ENCODE assay signal across 21 cellular contexts in the genomic region with DNA sequence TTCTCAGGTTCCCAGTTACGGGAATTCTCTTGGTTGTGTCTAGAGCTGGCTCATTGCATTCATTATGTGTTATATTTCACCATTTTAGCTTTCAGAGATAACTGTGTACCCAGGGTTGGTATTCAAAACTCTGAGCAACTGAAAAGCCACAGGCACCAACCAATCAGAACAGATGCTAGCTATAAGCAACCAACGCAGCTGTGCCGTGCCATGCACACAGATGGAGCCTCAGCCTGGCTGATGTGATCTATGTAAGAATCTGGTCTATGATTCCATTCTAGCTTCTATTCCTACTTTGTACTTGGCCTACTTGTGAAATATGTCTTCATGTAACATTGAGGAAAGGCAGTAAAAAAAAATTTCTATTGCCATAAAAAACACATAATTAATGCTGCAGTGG.
DNase-seq lines count a peak whose midpoint lies in the region; ATAC-seq lines count a peak whose summit lies in the region.
"Had no signal": no experiment of that assay in that cellular context is flagged by ENCODE, and none has a peak within 500 bp of the region (broad histone marks: within the 10 kb centered on the region; RNA-seq: fewer than 3 reads in every experiment).

No MANE protein-coding gene starts in this region.

- DNase-seq in T-helper 1 cell (no peak), NAMALWA (ENCODE audit: low spot score) (peak; percentile 24), occipital lobe (lab: John Stamatoyannopoulos, UW) (peak; percentile 9), ACHN (no peak)
- no peak for DNase-seq in activated T-helper 1 cell treated with anti-CD3 and anti-CD28 coated beads, Interleukin-12 subunit alpha, Interleukin-12 subunit beta, Interleukin-2, Interleukin-4 antibody, amounts not matched to agents 30 ng/mL and 10 ng/mL and 1 ng/mL, durations not matched to agents 14 hours and 24 hours and 36 hours (ENCODE audit: low spot score)
- DNase-seq in effector CD8-positive, alpha-beta T cell (lab: John Stamatoyannopoulos, UW): no peak
- DNase-seq: activated CD8-positive, alpha-beta memory T cell treated with anti-CD3 and anti-CD28 coated beads, Interleukin-2, amount 50 U/mL, for 48 hours; brain microvascular endothelial cell; CD8-positive, alpha-beta memory T cell; cortex of kidney; foreskin fibroblast; kidney; NCI-H187; NCI-H446 treated with DMSO at 0.1 percent for 48 hours; SHP77; stimulated activated naive B cell treated with anti-CD40 and anti-IgM and Interleukin-4, amounts not matched to agents 10 μg/mL and 1 μg/mL and 100 μg/mL, for 72 hours; transverse colon had no signal

- no peak for ATAC-seq in HG02763 (IDR thresholded peaks at IDR 0.05; ENCODE audit: unreplicated experiment)

- H3K27me3 Mint-ChIP-seq in T-helper 1 cell treated with Interleukin-12 subunit alpha and Interleukin-12 subunit beta and Interleukin-4 antibody, amounts not matched to agents 30 μg/mL and 1 μg/mL, for 36 hours (ENCODE audit: low read depth): no peaks in the 10 kb centered on the region
- H3K27me3 Mint-ChIP-seq in activated T-helper 1 cell treated with anti-CD3 and anti-CD28 coated beads, Interleukin-12 subunit alpha, Interleukin-12 subunit beta, Interleukin-2, Interleukin-4 antibody, amounts not matched to agents 30 ng/mL and 10 ng/mL and 1 ng/mL, durations not matched to agents 14 hours and 24 hours and 36 hours (ENCODE audit: insufficient read depth): peaks cover 2% of the 10 kb centered on the region
- H3K27me3 Mint-ChIP-seq: activated naive CD4-positive, alpha-beta T cell treated with anti-CD3 and anti-CD28 coated beads, Interleukin-2, amount 50 U/mL, for 24 hours; IgD-negative memory B cell; stimulated activated naive B cell treated with anti-CD40 and anti-IgM and Interleukin-4, amounts not matched to agents 10 μg/mL and 1 μg/mL and 100 μg/mL, for 72 hours had no signal

- H3K4me1 Mint-ChIP-seq in T-helper 1 cell treated with Interleukin-12 subunit alpha and Interleukin-12 subunit beta and Interleukin-4 antibody, amounts not matched to agents 30 μg/mL and 1 μg/mL, for 36 hours (ENCODE audit: low read depth): peaks cover 53% of the 10 kb centered on the region
- peaks cover 58% of the 10 kb centered on the region for H3K4me1 Mint-ChIP-seq in activated T-helper 1 cell treated with anti-CD3 and anti-CD28 coated beads, Interleukin-12 subunit alpha, Interleukin-12 subunit beta, Interleukin-2, Interleukin-4 antibody, amounts not matched to agents 30 ng/mL and 10 ng/mL and 1 ng/mL, durations not matched to agents 14 hours and 24 hours and 36 hours (ENCODE audit: low read depth)

- peaks cover 3% of the 10 kb centered on the region for H3K9me3 Mint-ChIP-seq in T-helper 1 cell treated with Interleukin-12 subunit alpha and Interleukin-12 subunit beta and Interleukin-4 antibody, amounts not matched to agents 30 μg/mL and 1 μg/mL, for 36 hours
- no peaks in the 10 kb centered on the region for H3K9me3 Mint-ChIP-seq in activated T-helper 1 cell treated with anti-CD3 and anti-CD28 coated beads, Interleukin-12 subunit alpha, Interleukin-12 subunit beta, Interleukin-2, Interleukin-4 antibody, amounts not matched to agents 30 ng/mL and 10 ng/mL and 1 ng/mL, durations not matched to agents 14 hours and 24 hours and 36 hours
- H3K9me3 Mint-ChIP-seq: activated naive CD4-positive, alpha-beta T cell treated with anti-CD3 and anti-CD28 coated beads, Interleukin-2, amount 50 U/mL, for 24 hours; CD8-positive, alpha-beta memory T cell; IgD-negative memory B cell; stimulated activated naive B cell treated with anti-CD40 and anti-IgM and Interleukin-4, amounts not matched to agents 10 μg/mL and 1 μg/mL and 100 μg/mL, for 72 hours had no signal

- in situ Hi-C loops in ACHN (cut with HindIII; ENCODE audit: low pct_ligation_motif_present, low pct_unique_long_range_greater_than_20kb, low sequenced_read_pairs): no loop called here

- peak overlapping the region; percentile 89 for H3K27ac Mint-ChIP-seq in T-helper 1 cell treated with Interleukin-12 subunit alpha and Interleukin-12 subunit beta and Interleukin-4 antibody, amounts not matched to agents 30 μg/mL and 1 μg/mL, for 36 hours
- H3K27ac Mint-ChIP-seq in activated T-helper 1 cell treated with anti-CD3 and anti-CD28 coated beads, Interleukin-12 subunit alpha, Interleukin-12 subunit beta, Interleukin-2, Interleukin-4 antibody, amounts not matched to agents 30 ng/mL and 10 ng/mL and 1 ng/mL, durations not matched to agents 14 hours and 24 hours and 36 hours: peak overlapping the region; percentile 74
- H3K27ac Mint-ChIP-seq: stimulated activated naive B cell treated with anti-CD40 and anti-IgM and Interleukin-4, amounts not matched to agents 10 μg/mL and 1 μg/mL and 100 μg/mL, for 72 hours had no signal

- intact Hi-C loops in activated T-helper 1 cell treated with anti-CD3 and anti-CD28 coated beads, Interleukin-12 subunit alpha, Interleukin-12 subunit beta, Interleukin-2, Interleukin-4 antibody, amounts not matched to agents 30 ng/mL and 10 ng/mL and 1 ng/mL, durations not matched to agents 14 hours and 24 hours and 36 hours (cut with micrococcal nuclease): loop anchor here (2.0 to 5.0 kb wide), 3 partner anchors 36 to 553 kb away; a partner anchor contains a TSS

- H3K36me3 Mint-ChIP-seq in T-helper 1 cell treated with Interleukin-12 subunit alpha and Interleukin-12 subunit beta and Interleukin-4 antibody, amounts not matched to agents 30 μg/mL and 1 μg/mL, for 36 hours (ENCODE audit: low read depth): peaks cover 4% of the 10 kb centered on the region
- peaks cover 2% of the 10 kb centered on the region for H3K36me3 Mint-ChIP-seq in activated T-helper 1 cell treated with anti-CD3 and anti-CD28 coated beads, Interleukin-12 subunit alpha, Interleukin-12 subunit beta, Interleukin-2, Interleukin-4 antibody, amounts not matched to agents 30 ng/mL and 10 ng/mL and 1 ng/mL, durations not matched to agents 14 hours and 24 hours and 36 hours (ENCODE audit: low read depth)
- H3K36me3 Mint-ChIP-seq: activated naive CD4-positive, alpha-beta T cell treated with anti-CD3 and anti-CD28 coated beads, Interleukin-2, amount 50 U/mL, for 24 hours; CD8-positive, alpha-beta memory T cell; IgD-negative memory B cell; stimulated activated naive B cell treated with anti-CD40 and anti-IgM and Interleukin-4, amounts not matched to agents 10 μg/mL and 1 μg/mL and 100 μg/mL, for 72 hours had no signal

- no peak overlapping the region for H3K4me3 Mint-ChIP-seq in T-helper 1 cell treated with Interleukin-12 subunit alpha and Interleukin-12 subunit beta and Interleukin-4 antibody, amounts not matched to agents 30 μg/mL and 1 μg/mL, for 36 hours
- no peak overlapping the region for H3K4me3 Mint-ChIP-seq in activated T-helper 1 cell treated with anti-CD3 and anti-CD28 coated beads, Interleukin-12 subunit alpha, Interleukin-12 subunit beta, Interleukin-2, Interleukin-4 antibody, amounts not matched to agents 30 ng/mL and 10 ng/mL and 1 ng/mL, durations not matched to agents 14 hours and 24 hours and 36 hours
- H3K4me3 Mint-ChIP-seq: activated naive CD4-positive, alpha-beta T cell treated with anti-CD3 and anti-CD28 coated beads, Interleukin-2, amount 50 U/mL, for 24 hours; CD8-positive, alpha-beta memory T cell; IgD-negative memory B cell; stimulated activated naive B cell treated with anti-CD40 and anti-IgM and Interleukin-4, amounts not matched to agents 10 μg/mL and 1 μg/mL and 100 μg/mL, for 72 hours had no signal

Comparison
In these comparisons a context has a peak if more than half of its experiments do, and no peak if none do; other contexts are left out.
1. DNase-seq: peak in NAMALWA (single experiment) and occipital lobe (single experiment); none in T-helper 1 cell (0 of 5), activated T-helper 1 cell treated with anti-CD3 and anti-CD28 coated beads, Interleukin-12 subunit alpha, Interleukin-12 subunit beta, Interleukin-2, Interleukin-4 antibody, amounts not matched to agents 30 ng/mL and 10 ng/mL and 1 ng/mL, durations not matched to agents 14 hours and 24 hours and 36 hours (single experiment), effector CD8-positive, alpha-beta T cell (single experiment) and ACHN (single experiment).